In the genomic region with DNA sequence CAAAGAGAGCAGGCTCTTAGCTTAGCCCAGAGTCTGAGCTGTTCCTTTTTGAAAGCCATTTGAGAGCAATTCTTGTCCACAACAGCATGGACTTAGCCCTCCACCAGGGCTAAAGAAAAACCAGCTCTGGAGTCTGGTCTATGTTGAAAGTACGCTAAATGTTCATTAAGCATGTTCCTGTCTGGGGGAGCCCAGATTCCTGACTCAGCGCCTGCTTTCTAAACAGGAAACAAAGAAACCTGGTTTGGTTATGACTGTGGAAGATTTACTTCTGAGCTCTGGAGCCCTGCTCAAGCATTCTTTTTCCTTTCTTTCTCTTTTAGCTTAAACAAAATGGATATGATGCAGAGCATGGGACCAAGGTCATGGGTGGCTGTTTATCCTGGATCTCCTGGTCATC, we compare ENCODE assay signal across 25 cellular contexts.
A peak's percentile ranks its signal among the peaks of the same experiment; 100 is the strongest.
DNase-seq lines count a peak whose midpoint lies in the region; FAIRE-seq and TF ChIP-seq lines count a peak whose summit lies in the region.
"Had no signal": no experiment of that assay in that cellular context is flagged by ENCODE, and none has a peak within 500 bp of the region (broad histone marks: within the 10 kb centered on the region; RNA-seq: fewer than 3 reads in every experiment).

No MANE protein-coding gene starts in this region.

- no peaks in the 10 kb centered on the region for H3K27me3 Mint-ChIP-seq in mesothelial cell of epicardium (ENCODE audit: low read depth)
- H3K27me3 Mint-ChIP-seq: stimulated activated memory B cell treated with anti-CD40 and anti-IgM and Interleukin-4, amounts not matched to agents 10 μg/mL and 1 μg/mL and 100 μg/mL, for 72 hours had no signal

- H3K36me3 ChIP-seq in Loucy (ENCODE audit: insufficient read depth, low read length), result no peaks in the 10 kb centered on the region
- H3K36me3 ChIP-seq: thyroid gland had no signal

- no peak overlapping the region for H3K4me3 Mint-ChIP-seq in mesothelial cell of epicardium
- H3K4me3 Mint-ChIP-seq: activated CD4-positive, alpha-beta T cell treated with anti-CD3 and anti-CD28 coated beads, Interleukin-2, amount 10 ng/mL, durations not matched to agents 7 days and 5 days; CD8-positive, alpha-beta memory T cell; stimulated activated memory B cell treated with anti-CD40 and anti-IgM and Interleukin-4, amounts not matched to agents 10 μg/mL and 1 μg/mL and 100 μg/mL, for 72 hours had no signal

- no peaks in the 10 kb centered on the region for H4K20me1 ChIP-seq in Loucy (ENCODE audit: insufficient read depth, low read length, poor library complexity, severe bottlenecking)

- H3K36me3 Mint-ChIP-seq in mesothelial cell of epicardium, result no peaks in the 10 kb centered on the region
- H3K36me3 Mint-ChIP-seq: CD8-positive, alpha-beta memory T cell; stimulated activated memory B cell treated with anti-CD40 and anti-IgM and Interleukin-4, amounts not matched to agents 10 μg/mL and 1 μg/mL and 100 μg/mL, for 72 hours had no signal

- no peak overlapping the region for H3K9ac ChIP-seq in Loucy (ENCODE audit: low read depth, low read length, poor library complexity, severe bottlenecking)

- no peak overlapping the region for H3K4me3 ChIP-seq in Loucy (ENCODE audit: low read length, poor library complexity, severe bottlenecking)
- H3K4me3 ChIP-seq in epithelial cell of proximal tubule (ENCODE audit: low read depth, low read length), result no peak overlapping the region
- H3K4me3 ChIP-seq: K562, thyroid gland had no signal

- H3K27me3 ChIP-seq in Loucy (ENCODE audit: insufficient read depth, low read length, poor library complexity, severe bottlenecking), result no peaks in the 10 kb centered on the region
- H3K27me3 ChIP-seq: thyroid gland had no signal

- H2AFZ ChIP-seq in Loucy (ENCODE audit: low read length), result no peak overlapping the region

- H3K9me3 ChIP-seq in Loucy (ENCODE audit: insufficient read depth, low read depth, low read length), result peaks cover 1% of the 10 kb centered on the region; the same call in 1 of the 2 replicates
- H3K9me3 ChIP-seq: thyroid gland had no signal

- no peaks in the 10 kb centered on the region for H3K4me1 ChIP-seq in Loucy (ENCODE audit: insufficient read depth, low read length, poor library complexity, severe bottlenecking)

- H3K4me1 Mint-ChIP-seq in mesothelial cell of epicardium, result peaks cover 53% of the 10 kb centered on the region
- H3K4me1 Mint-ChIP-seq: activated CD4-positive, alpha-beta T cell treated with anti-CD3 and anti-CD28 coated beads, Interleukin-2, amount 10 ng/mL, durations not matched to agents 7 days and 5 days; CD8-positive, alpha-beta memory T cell; stimulated activated memory B cell treated with anti-CD40 and anti-IgM and Interleukin-4, amounts not matched to agents 10 μg/mL and 1 μg/mL and 100 μg/mL, for 72 hours had no signal

- H3K9me2 ChIP-seq in Loucy (replicated peaks; ENCODE audit: low read depth, low read length), result no peaks in the 10 kb centered on the region

- no peaks in the 10 kb centered on the region for H3K9me3 Mint-ChIP-seq in mesothelial cell of epicardium
- H3K9me3 Mint-ChIP-seq: stimulated activated memory B cell treated with anti-CD40 and anti-IgM and Interleukin-4, amounts not matched to agents 10 μg/mL and 1 μg/mL and 100 μg/mL, for 72 hours had no signal

- TF ChIP-seq CTCF in Loucy (conservative IDR thresholded peaks at IDR 0.05; ENCODE audit: low read length) (no peak), epithelial cell of proximal tubule (conservative IDR thresholded peaks at IDR 0.05; ENCODE audit: low read depth, low read length) (no peak), mesothelial cell of epicardium (IDR thresholded peaks at IDR 0.05; ENCODE audit: unreplicated experiment) (no peak)

- no peaks in the 10 kb centered on the region for H3F3A ChIP-seq in Loucy (ENCODE audit: low read depth)

- peak overlapping the region; percentile 8 for H3K4me2 ChIP-seq in Loucy (ENCODE audit: low read depth, low read length, poor library complexity, severe bottlenecking)

- H3K27ac Mint-ChIP-seq in mesothelial cell of epicardium, result peak overlapping the region; percentile 72
- H3K27ac Mint-ChIP-seq: activated CD4-positive, alpha-beta T cell treated with anti-CD3 and anti-CD28 coated beads, Interleukin-2, amount 10 ng/mL, durations not matched to agents 7 days and 5 days; stimulated activated memory B cell treated with anti-CD40 and anti-IgM and Interleukin-4, amounts not matched to agents 10 μg/mL and 1 μg/mL and 100 μg/mL, for 72 hours had no signal

- DNase-seq in EH (ENCODE audit: low read depth), result peak; percentile 11
- DNase-seq in epithelial cell of proximal tubule (ENCODE audit: low read depth), result peak; percentile 30
- no peak for DNase-seq in mesothelial cell of epicardium (ENCODE audit: low spot score in 2 of 2, unreplicated experiment in 2 of 2)
- no peak for DNase-seq in OCI-M1 (lab: John Stamatoyannopoulos, UW)
- DNase-seq in RCC 7860 (ENCODE audit: low spot score), result no peak
- DNase-seq in SW480 (ENCODE audit: low spot score), result no peak
- no peak for DNase-seq in Kasumi-1 (lab: John Stamatoyannopoulos, UW)
- DNase-seq: activated CD4-positive, alpha-beta T cell treated with anti-CD3 and anti-CD28 coated beads, Interleukin-2, amount 10 ng/mL, durations not matched to agents 7 days and 5 days; activated CD8-positive, alpha-beta memory T cell treated with anti-CD3 and anti-CD28 coated beads, Interleukin-2, amount 50 U/mL, for 48 hours; activated effector memory CD4-positive, alpha-beta T cell treated with anti-CD3 and anti-CD28 coated beads, Interleukin-2, amount 50 U/mL, for 16 hours; amniotic stem cell; CD8-positive, alpha-beta memory T cell; DMS53; left colon; NCI-H1092; NCI-H2081; NCI-H524; occipital lobe; stimulated activated CD4-positive, alpha-beta T cell treated with anti-CD3 and anti-CD28 coated beads, Interleukin-15, amount 100 ng/mL, for 24 hours; SW 1271; thyroid gland had no signal

- no peak for FAIRE-seq in RCC 7860 (lab: Jason Lieb, UNC)
- FAIRE-seq: frontal cortex, K562 had no signal

- H3K79me2 ChIP-seq in Loucy (ENCODE audit: insufficient read depth, low read length), result no peaks in the 10 kb centered on the region

Comparison
In these comparisons a context has a peak if more than half of its experiments do, and no peak if none do; other contexts are left out.
1. DNase-seq: peak in EH (single experiment) and epithelial cell of proximal tubule (single experiment); none in mesothelial cell of epicardium (0 of 2), OCI-M1 (single experiment), RCC 7860 (single experiment), SW480 (single experiment) and Kasumi-1 (0 of 2).